In genomic region chr2:17101091-17101490, GRCh38 we compare ENCODE assay signal across 29 cellular contexts.
"Had no signal": no experiment of that assay in that cellular context is flagged by ENCODE, and none has a peak within 500 bp of the region (broad histone marks: within the 10 kb centered on the region; RNA-seq: fewer than 3 reads in every experiment).

No MANE protein-coding gene starts in this region.

- H3K4me1 ChIP-seq: left lung, lower lobe of right lung, pancreas, prostate gland, stomach, testis, thyroid gland, transverse colon, upper lobe of left lung, vagina had no signal

- FAIRE-seq: islet of Langerhans, kidney, pancreas had no signal

- H3K4me3 ChIP-seq: left lung, lower lobe of right lung, pancreas, prostate gland, skin epidermis, stomach, testis, thyroid gland, transverse colon, upper lobe of left lung, vagina had no signal

- ATAC-seq: left colon; left lung; lower lobe of right lung; naive thymus-derived CD8-positive, alpha-beta T cell; pancreas; right cardiac atrium; sciatic nerve; stimulated activated naive B cell treated with anti-CD40 and anti-IgM and Interleukin-4, amounts not matched to agents 10 μg/mL and 1 μg/mL and 100 μg/mL, for 72 hours; stimulated activated naive CD8-positive, alpha-beta T cell treated with anti-CD3 and anti-CD28 coated beads, Interleukin-15, Interleukin-2, amounts not matched to agents 100 U/mL and 50 U/mL, for 24 hours had no signal

- H3K36me3 ChIP-seq: left lung, lower lobe of right lung, pancreas, prostate gland, stomach, thyroid gland, transverse colon, upper lobe of left lung, vagina had no signal

- H3K27me3 ChIP-seq: left lung, pancreas, stomach, testis, thyroid gland, transverse colon, upper lobe of left lung, vagina had no signal

- H3K9me3 ChIP-seq: left lung, lower lobe of right lung, pancreas, prostate gland, stomach, testis, thyroid gland, transverse colon, upper lobe of left lung, vagina had no signal

- DNase-seq: immature natural killer cell; kidney; left colon; left lung; lower lobe of right lung; mammary epithelial cell; mesenchymal stem cell; naive thymus-derived CD8-positive, alpha-beta T cell; nucleus accumbens; pancreas; posterior cingulate gyrus; retina; right cardiac atrium; stimulated activated CD4-positive, alpha-beta T cell treated with anti-CD3 and anti-CD28 coated beads, Interleukin-12 subunit alpha, Interleukin-12 subunit beta, amount 100 ng/mL, for 4 hours; stimulated activated CD4-positive, alpha-beta T cell treated with anti-CD3 and anti-CD28 coated beads, Interleukin-15, amount 100 ng/mL, for 24 hours; stimulated activated CD4-positive, alpha-beta T cell treated with anti-CD3 and anti-CD28 coated beads, Interleukin-2, amount 100 ng/mL, for 24 hours; stimulated activated CD4-positive, alpha-beta T cell treated with anti-CD3 and anti-CD28 coated beads, Interleukin-4, amount 100 ng/mL, for 1 hour; stimulated activated naive B cell treated with anti-CD40 and anti-IgM and Interleukin-4, amounts not matched to agents 10 μg/mL and 1 μg/mL and 100 μg/mL, for 72 hours; stimulated activated naive CD8-positive, alpha-beta T cell treated with anti-CD3 and anti-CD28 coated beads, Interleukin-15, Interleukin-2, amounts not matched to agents 100 U/mL and 50 U/mL, for 24 hours; stomach; testis; thyroid gland; transverse colon; upper lobe of left lung had no signal

- H3K27ac ChIP-seq: left lung, lower lobe of right lung, pancreas, prostate gland, skin epidermis, stomach, testis, thyroid gland, transverse colon, upper lobe of left lung, vagina had no signal
